Comparison of ENCODE assay signal across 8 cellular contexts in genomic region chr13:21297914-21298831, GRCh38.
A peak's percentile ranks its signal among the peaks of the same experiment; 100 is the strongest.
DNase-seq lines count a peak whose midpoint lies in the region; ATAC-seq and TF ChIP-seq lines count a peak whose summit lies in the region.

No MANE protein-coding gene starts in this region.

- peak; percentile 93 for ATAC-seq in stimulated activated naive CD8-positive, alpha-beta T cell treated with anti-CD3 and anti-CD28 coated beads, Interleukin-15, Interleukin-2, amounts not matched to agents 100 U/mL and 50 U/mL, for 24 hours

- H3K27ac ChIP-seq in RWPE1, result peak overlapping the region; percentile 88

- H3K27me3 Mint-ChIP-seq in nephron (ENCODE audit: low read depth), result no peaks in the 10 kb centered on the region

- peak overlapping the region; percentile 91 to 98 (median 96) for H3K4me3 Mint-ChIP-seq in nephron

- DNase-seq in ELR (ENCODE audit: low read depth) (peak; percentile 94), H4 (ENCODE audit: low spot score) (peak; percentile 82), RWPE1 (ENCODE audit: low spot score) (peak; percentile 86), fibroblast of the conjunctiva (ENCODE audit: low read depth) (peak; percentile 80)
- peak; percentile 79 for DNase-seq in activated effector memory CD4-positive, alpha-beta T cell treated with Interleukin-2 at 50 U/mL for 16 hours
- DNase-seq in stimulated activated naive CD8-positive, alpha-beta T cell treated with anti-CD3 and anti-CD28 coated beads, Interleukin-15, Interleukin-2, amounts not matched to agents 100 U/mL and 50 U/mL, for 24 hours, result peak; percentile 89

- no peaks in the 10 kb centered on the region for H3K36me3 Mint-ChIP-seq in nephron (ENCODE audit: low read depth)

- H3K4me1 Mint-ChIP-seq in nephron, result peaks cover 21% of the 10 kb centered on the region

- no peaks in the 10 kb centered on the region for H3K9me3 Mint-ChIP-seq in nephron

- POLR2A ChIA-PET in RWPE1 (lab: Yijun Ruan, JAX; ENCODE audit: low non-redundant PET), result interaction anchor here (1.0 kb wide), 1 partner anchor 11 kb away, joined by 4 read pairs; no protein-coding TSS in a partner anchor

- H3K27ac Mint-ChIP-seq in nephron, result peak overlapping the region; percentile 81 to 94 (median 93)

- CTCF ChIA-PET in RWPE1 (lab: Yijun Ruan, JAX), result interaction anchor here (0.6 to 1.1 kb wide), 4 partner anchors 10 to 1163 kb away, joined by 3 to 6 read pairs (median 5); partner anchors contain the start of gene ZDHHC20

- TF ChIP-seq CTCF in LNCAP (IDR thresholded peaks at IDR 0.05) (peak; percentile 86), RWPE1 (conservative IDR thresholded peaks at IDR 0.05; ENCODE audit: low read depth) (peak; percentile 91), nephron (IDR thresholded peaks at IDR 0.05; ENCODE audit: unreplicated experiment in 3 of 3) (peak; percentile 93 to 94 (median 93))

Comparison
In these comparisons a context has a peak if more than half of its experiments do, and no peak if none do; other contexts are left out.
1. Peak in every context shown above with its lines: DNase-seq, ATAC-seq and H3K27ac ChIP-seq.